Comparison of ENCODE assay signal across 14 cellular contexts in genomic region chr2:202221873-202222272, GRCh38. TPM values are rescaled to one million over a fixed set of nuclear protein-coding genes. Genes with fewer than 3 reads are reported as not detected.
DNase-seq lines count a peak whose midpoint lies in the region; ATAC-seq and TF ChIP-seq lines count a peak whose summit lies in the region.
"Had no signal": no experiment of that assay in that cellular context is flagged by ENCODE, and none has a peak within 500 bp of the region (broad histone marks: within the 10 kb centered on the region; RNA-seq: fewer than 3 reads in every experiment).

No MANE protein-coding gene starts in this region.

- no peaks in the 10 kb centered on the region for H3K9me3 ChIP-seq in cardiac muscle cell (ENCODE audit: low read depth)
- H3K9me3 ChIP-seq in right cardiac atrium (ENCODE audit: control insufficient read depth, low read length): no peaks in the 10 kb centered on the region
- H3K9me3 ChIP-seq in SK-N-SH: no peaks in the 10 kb centered on the region
- H3K9me3 ChIP-seq in vagina: no peaks in the 10 kb centered on the region
- H3K9me3 ChIP-seq: breast epithelium had no signal

- TF ChIP-seq CTCF in cardiac muscle cell (IDR thresholded peaks at IDR 0.05; ENCODE audit: low read depth, low read length) (no peak), SK-N-SH (IDR thresholded peaks at IDR 0.05) (no peak), vagina (IDR thresholded peaks at IDR 0.05) (no peak), Calu3 (IDR thresholded peaks at IDR 0.05; ENCODE audit: unreplicated experiment) (no peak)

- H3K27me3 ChIP-seq in cardiac muscle cell (no peaks in the 10 kb centered on the region), right cardiac atrium (ENCODE audit: control insufficient read depth, insufficient read depth) (no peaks in the 10 kb centered on the region), SK-N-SH (ENCODE audit: insufficient read depth) (no peaks in the 10 kb centered on the region), vagina (no peaks in the 10 kb centered on the region)
- H3K27me3 ChIP-seq: breast epithelium had no signal

- TF ChIP-seq RAD21 in SK-N-SH (IDR thresholded peaks at IDR 0.05; ENCODE audit: low read length): no peak

- H3K9me3 Mint-ChIP-seq in stimulated activated effector memory CD8-positive, alpha-beta T cell treated with anti-CD3 and anti-CD28 coated beads, Interleukin-12 subunit alpha, Interleukin-12 subunit beta, amount 100 ng/mL, for 72 hours: no peaks in the 10 kb centered on the region
- no peaks in the 10 kb centered on the region for H3K9me3 Mint-ChIP-seq in stimulated activated memory B cell treated with anti-CD40 and anti-IgM and Interleukin-4, amounts not matched to agents 10 μg/mL and 1 μg/mL and 100 μg/mL, for 72 hours
- no peaks in the 10 kb centered on the region for H3K9me3 Mint-ChIP-seq in Calu3 (ENCODE audit: low read depth, unreplicated experiment)

- H3K27ac Mint-ChIP-seq in stimulated activated effector memory CD8-positive, alpha-beta T cell treated with anti-CD3 and anti-CD28 coated beads, Interleukin-12 subunit alpha, Interleukin-12 subunit beta, amount 100 ng/mL, for 72 hours: peak overlapping the region; percentile 21
- H3K27ac Mint-ChIP-seq in stimulated activated memory B cell treated with anti-CD40 and anti-IgM and Interleukin-4, amounts not matched to agents 10 μg/mL and 1 μg/mL and 100 μg/mL, for 72 hours: no peak overlapping the region
- H3K27ac Mint-ChIP-seq in Calu3 (ENCODE audit: unreplicated experiment): no peak overlapping the region
- H3K27ac Mint-ChIP-seq: B cell had no signal

- peaks cover 99% of the 10 kb centered on the region for H3K79me2 ChIP-seq in SK-N-SH (ENCODE audit: insufficient read depth)

- intact Hi-C loops in right cardiac atrium (cut with DNase I) (no loop called here), vagina (cut with DNase I) (no loop called here), Calu3 (cut with micrococcal nuclease; ENCODE audit: unreplicated experiment) (no loop called here)

- peaks cover 6% of the 10 kb centered on the region for H3F3A ChIP-seq in SK-N-SH (replicated peaks; ENCODE audit: insufficient read depth)

- CTCF ChIA-PET in SK-N-SH (lab: Yijun Ruan, JAX): interaction anchor here (1.4 kb wide), 1 partner anchor 10 kb away, joined by 3 read pairs; no protein-coding TSS in a partner anchor
- CTCF ChIA-PET in Calu3 (lab: Charles Lee): interaction anchor here (0.6 kb wide), 1 partner anchor 33 kb away, joined by 3 read pairs; no protein-coding TSS in a partner anchor

- DNase-seq in cardiac muscle cell (ENCODE audit: low read depth in 1 of 2, low spot score in 1 of 2) (peak; percentile 17 to 43), right cardiac atrium (no peak), SK-N-SH (peak; percentile 10), hepatic stellate cell (ENCODE audit: low spot score) (peak; percentile 35), vagina (ENCODE audit: extremely low spot score in 2 of 2) (no peak), Calu3 (no peak)
- DNase-seq in stimulated activated effector memory CD8-positive, alpha-beta T cell treated with anti-CD3 and anti-CD28 coated beads, Interleukin-12 subunit alpha, Interleukin-12 subunit beta, amount 100 ng/mL, for 72 hours (ENCODE audit: low spot score in 2 of 2): no peak
- DNase-seq: MM.1S, NCI-H510A, SHP77 had no signal

- peaks cover 54% of the 10 kb centered on the region for H4K20me1 ChIP-seq in SK-N-SH (ENCODE audit: insufficient read depth)

- H3K4me1 ChIP-seq in cardiac muscle cell (ENCODE audit: low read depth) (peaks cover 10% of the 10 kb centered on the region), right cardiac atrium (ENCODE audit: control insufficient read depth, insufficient read depth, low read length) (peaks cover 5% of the 10 kb centered on the region), SK-N-SH (ENCODE audit: control insufficient read depth in 1 of 2, insufficient read depth in 2 of 2, low read depth in 1 of 2, low read length in 1 of 2) (peaks cover 0 to 4% of the 10 kb centered on the region in 2 experiments; a peak in 2 of 4 replicates), vagina (peaks cover 17% of the 10 kb centered on the region)
- H3K4me1 ChIP-seq: breast epithelium had no signal

- ATAC-seq in right cardiac atrium: no peak
- ATAC-seq in stimulated activated effector memory CD8-positive, alpha-beta T cell treated with anti-CD3 and anti-CD28 coated beads, Interleukin-12 subunit alpha, Interleukin-12 subunit beta, amount 100 ng/mL, for 72 hours: no peak
- no peak for ATAC-seq in stimulated activated memory B cell treated with anti-CD40 and anti-IgM and Interleukin-4, amounts not matched to agents 10 μg/mL and 1 μg/mL and 100 μg/mL, for 72 hours

- BruUV-seq in Calu3 (replicated peaks; lab: Mats Ljungman, UMichigan): no TSS peak

- H3K4me1 Mint-ChIP-seq in stimulated activated effector memory CD8-positive, alpha-beta T cell treated with anti-CD3 and anti-CD28 coated beads, Interleukin-12 subunit alpha, Interleukin-12 subunit beta, amount 100 ng/mL, for 72 hours: peaks cover 40% of the 10 kb centered on the region
- peaks cover 26% of the 10 kb centered on the region for H3K4me1 Mint-ChIP-seq in stimulated activated memory B cell treated with anti-CD40 and anti-IgM and Interleukin-4, amounts not matched to agents 10 μg/mL and 1 μg/mL and 100 μg/mL, for 72 hours
- peaks cover 25% of the 10 kb centered on the region for H3K4me1 Mint-ChIP-seq in Calu3 (ENCODE audit: low read depth, unreplicated experiment)

- H3K4me3 Mint-ChIP-seq in stimulated activated effector memory CD8-positive, alpha-beta T cell treated with anti-CD3 and anti-CD28 coated beads, Interleukin-12 subunit alpha, Interleukin-12 subunit beta, amount 100 ng/mL, for 72 hours: no peak overlapping the region
- no peak overlapping the region for H3K4me3 Mint-ChIP-seq in stimulated activated memory B cell treated with anti-CD40 and anti-IgM and Interleukin-4, amounts not matched to agents 10 μg/mL and 1 μg/mL and 100 μg/mL, for 72 hours
- H3K4me3 Mint-ChIP-seq in Calu3 (ENCODE audit: low read depth, unreplicated experiment): no peak overlapping the region
- H3K4me3 Mint-ChIP-seq: B cell had no signal

- 56% methylated on average over 1 of the region's 1 CpG for WGBS in right cardiac atrium
- 42% methylated on average over 1 of the region's 1 CpG for whole genome bisulfite sequencing in SK-N-SH (ENCODE audit: low lambda C conversion rate)

- H3K4me2 ChIP-seq in SK-N-SH: peak overlapping the region; percentile 36; the same call in 1 of the 2 replicates

- H3K36me3 Mint-ChIP-seq in stimulated activated effector memory CD8-positive, alpha-beta T cell treated with anti-CD3 and anti-CD28 coated beads, Interleukin-12 subunit alpha, Interleukin-12 subunit beta, amount 100 ng/mL, for 72 hours: peaks cover 71% of the 10 kb centered on the region
- peaks cover 46% of the 10 kb centered on the region for H3K36me3 Mint-ChIP-seq in stimulated activated memory B cell treated with anti-CD40 and anti-IgM and Interleukin-4, amounts not matched to agents 10 μg/mL and 1 μg/mL and 100 μg/mL, for 72 hours
- peaks cover 68% of the 10 kb centered on the region for H3K36me3 Mint-ChIP-seq in Calu3 (ENCODE audit: insufficient read depth, unreplicated experiment)

- H3K9ac ChIP-seq in SK-N-SH: no peak overlapping the region

- H3K36me3 ChIP-seq in cardiac muscle cell: peaks cover 6% of the 10 kb centered on the region
- H3K36me3 ChIP-seq in SK-N-SH (replicated peaks in 1 of 2; ENCODE audit: control insufficient read depth in 1 of 2, insufficient read depth in 2 of 2, low read length in 1 of 2): peaks cover 0 to 51% of the 10 kb centered on the region in 2 experiments
- H3K36me3 ChIP-seq in vagina: peaks cover 0 to 7% of the 10 kb centered on the region in 2 donors
- H3K36me3 ChIP-seq: breast epithelium had no signal

- TF ChIP-seq EP300 in SK-N-SH (IDR thresholded peaks at IDR 0.05; ENCODE audit: borderline replicate concordance in 1 of 2, low read depth in 1 of 2, low read length in 1 of 2): no peak

- H3K9me2 ChIP-seq in SK-N-SH: no peaks in the 10 kb centered on the region

- POLR2A ChIA-PET in SK-N-SH (lab: Yijun Ruan, JAX): interaction anchor here (0.8 kb wide), 1 partner anchor 12 kb away, joined by 3 read pairs; no protein-coding TSS in a partner anchor

- H2AFZ ChIP-seq in SK-N-SH (ENCODE audit: low read depth): no peak overlapping the region

- peak overlapping the region; percentile 70 for H3K27ac ChIP-seq in cardiac muscle cell
- H3K27ac ChIP-seq in right cardiac atrium (ENCODE audit: low read length): no peak overlapping the region
- H3K27ac ChIP-seq in SK-N-SH (ENCODE audit: low read depth in 2 of 2, low read length in 1 of 2): peak overlapping the region in 1 of 2 experiments; percentile 32; a peak in 1 of 4 replicates
- no peak overlapping the region for H3K27ac ChIP-seq in vagina
- H3K27ac ChIP-seq: breast epithelium, VCaP had no signal

- no peak for TF ChIP-seq POLR2A in vagina (IDR thresholded peaks at IDR 0.05)

- H3K27me3 Mint-ChIP-seq in stimulated activated memory B cell treated with anti-CD40 and anti-IgM and Interleukin-4, amounts not matched to agents 10 μg/mL and 1 μg/mL and 100 μg/mL, for 72 hours: no peaks in the 10 kb centered on the region
- no peaks in the 10 kb centered on the region for H3K27me3 Mint-ChIP-seq in Calu3 (ENCODE audit: unreplicated experiment)
- H3K27me3 Mint-ChIP-seq: B cell had no signal

- H3K4me3 ChIP-seq in cardiac muscle cell (no peak overlapping the region), right cardiac atrium (ENCODE audit: low read length) (no peak overlapping the region), SK-N-SH (ENCODE audit: low read depth in 2 of 2, low read length in 1 of 2) (no peak overlapping the region), vagina (no peak overlapping the region)
- H3K4me3 ChIP-seq: breast epithelium had no signal

TF ChIP-seq in SK-N-SH, 30 proteins besides CTCF, POLR2A, EP300 and RAD21 (continues in another document):
- no peak for TF ChIP-seq CHD2 (IDR thresholded peaks at IDR 0.05; ENCODE audit: low read length, partially characterized antibody)
- no peak for TF ChIP-seq POLR2AphosphoS5 (IDR thresholded peaks at IDR 0.05; ENCODE audit: low read depth, low read length)
- no peak for TF ChIP-seq JUND (IDR thresholded peaks at IDR 0.05)
- peak; percentile 27; the same call in 1 of the 2 replicates for TF ChIP-seq FOSL2 (IDR thresholded peaks at IDR 0.05; ENCODE audit: borderline replicate concordance, low read depth)

RNA-seq across cellular contexts. Expression of gene SUMO1, which starts 16.5 kb away (rescaled TPM):
- total RNA-seq in cardiac muscle cell (80.9 and 94.6 TPM in 2 replicates), right cardiac atrium (10 to 100 TPM; 60.4 to 71.6 (median 65.0) TPM), vagina (38.8 TPM), Calu3 (2022) (140 and 164 TPM in 2 replicates)
- polyA plus RNA-seq in cardiac muscle cell (202 and 217 TPM in 2 replicates), right cardiac atrium (101 TPM), SK-N-SH (2012; rRNA removed) (42.8 and 45.4 TPM in 2 replicates)
- 74.8 and 116 TPM in 2 replicates for polyA plus RNA-seq in SK-N-SH (2012; cell fraction: cytosol; rRNA removed)
- 5.8 and 15.4 TPM in 2 replicates for polyA plus RNA-seq in SK-N-SH (2012; cell fraction: nucleus; rRNA removed)

RNA-seq across cellular contexts. Expression of gene NOP58, which starts 43.7 kb away (rescaled TPM):
- total RNA-seq in cardiac muscle cell (48.7 and 75.0 TPM in 2 replicates), right cardiac atrium (10 to 100 TPM; 21.4 to 38.4 (median 23.4) TPM), vagina (80.8 TPM), Calu3 (2022) (159 and 161 TPM in 2 replicates)
- polyA plus RNA-seq in cardiac muscle cell (66.3 and 72.8 TPM in 2 replicates), right cardiac atrium (26.8 TPM), SK-N-SH (2012; rRNA removed) (37.4 and 46.3 TPM in 2 replicates)
- polyA plus RNA-seq in SK-N-SH (2012; cell fraction: cytosol; rRNA removed): 47.6 and 58.6 TPM in 2 replicates
- polyA plus RNA-seq in SK-N-SH (2012; cell fraction: nucleus; rRNA removed): 61.9 and 76.4 TPM in 2 replicates

Comparison
In these comparisons a context has a peak if more than half of its experiments do, and no peak if none do; other contexts are left out.
1. DNase-seq: peak in cardiac muscle cell (2 of 2), SK-N-SH (single experiment) and hepatic stellate cell (single experiment); none in right cardiac atrium (0 of 3), stimulated activated effector memory CD8-positive, alpha-beta T cell treated with anti-CD3 and anti-CD28 coated beads, Interleukin-12 subunit alpha, Interleukin-12 subunit beta, amount 100 ng/mL, for 72 hours (0 of 2), vagina (0 of 2) and Calu3 (single experiment).